In genomic region chr20:60056345-60057122, GRCh38 we compare ENCODE assay signal across 10 cellular contexts.
DNase-seq lines count a peak whose midpoint lies in the region; ATAC-seq, FAIRE-seq and TF ChIP-seq lines count a peak whose summit lies in the region.
"Had no signal": no experiment of that assay in that cellular context is flagged by ENCODE, and none has a peak within 500 bp of the region (broad histone marks: within the 10 kb centered on the region; RNA-seq: fewer than 3 reads in every experiment).

No MANE protein-coding gene starts in this region.

- peaks cover 30% of the 10 kb centered on the region for H3K4me1 ChIP-seq in left ventricle myocardium inferior
- peaks cover 44% of the 10 kb centered on the region for H3K4me1 ChIP-seq in effector memory CD4-positive, alpha-beta T cell (ENCODE audit: control insufficient read depth, insufficient read depth, low read length, poor library complexity, severe bottlenecking)

- H3K4me3 ChIP-seq in left ventricle myocardium inferior (peak overlapping the region; percentile 2), H7 (ENCODE audit: insufficient read depth, low read depth, low read length) (no peak overlapping the region)
- H3K4me3 ChIP-seq in effector memory CD4-positive, alpha-beta T cell (ENCODE audit: insufficient read depth, low read depth, low read length, poor library complexity, severe bottlenecking): peak overlapping the region; percentile 49
- H3K4me3 ChIP-seq: SJCRH30 had no signal

- H3K27me3 Mint-ChIP-seq in T-helper 17 cell (no peaks in the 10 kb centered on the region), type B pancreatic cell (peaks cover 22% of the 10 kb centered on the region)

- no peaks in the 10 kb centered on the region for H3K36me3 Mint-ChIP-seq in T-helper 17 cell (ENCODE audit: low read depth)
- no peaks in the 10 kb centered on the region for H3K36me3 Mint-ChIP-seq in type B pancreatic cell

- DNase-seq in left ventricle myocardium inferior (no peak), cardiac septum (ENCODE audit: low spot score) (no peak), T-helper 17 cell (no peak), type B pancreatic cell (ENCODE audit: extremely low spot score, unreplicated experiment) (no peak), frontal cortex (ENCODE audit: low spot score in 2 of 2) (no peak), H7 (no peak)
- DNase-seq in effector memory CD4-positive, alpha-beta T cell: no peak

- peaks cover 40% of the 10 kb centered on the region for H3K4me1 Mint-ChIP-seq in T-helper 17 cell
- H3K4me1 Mint-ChIP-seq in type B pancreatic cell (ENCODE audit: unreplicated experiment): peaks cover 26% of the 10 kb centered on the region

- H3K36me3 ChIP-seq in left ventricle myocardium inferior (no peaks in the 10 kb centered on the region), H7 (replicated peaks; ENCODE audit: control insufficient read depth, insufficient read depth, low read length) (no peaks in the 10 kb centered on the region)
- no peaks in the 10 kb centered on the region for H3K36me3 ChIP-seq in effector memory CD4-positive, alpha-beta T cell (ENCODE audit: control insufficient read depth, insufficient read depth, low read length)
- H3K36me3 ChIP-seq: SJCRH30 had no signal

- ATAC-seq in T-helper 17 cell (peak; percentile 26), HG02852 (IDR thresholded peaks at IDR 0.05; ENCODE audit: unreplicated experiment) (no peak)

- H3K27ac ChIP-seq in left ventricle myocardium inferior (replicated peaks): no peak overlapping the region
- no peak overlapping the region for H3K27ac ChIP-seq in effector memory CD4-positive, alpha-beta T cell (ENCODE audit: insufficient read depth, low read length, poor library complexity, severe bottlenecking)

- no peaks in the 10 kb centered on the region for H3K9me3 Mint-ChIP-seq in type B pancreatic cell

- H3K4me3 Mint-ChIP-seq in T-helper 17 cell: peak overlapping the region; percentile 92
- no peak overlapping the region for H3K4me3 Mint-ChIP-seq in type B pancreatic cell

- H3K27ac Mint-ChIP-seq in T-helper 17 cell (peak overlapping the region; percentile 95), type B pancreatic cell (peak overlapping the region; percentile 14)

- H3K27me3 ChIP-seq in left ventricle myocardium inferior (ENCODE audit: low read depth) (peaks cover 15% of the 10 kb centered on the region), H7 (ENCODE audit: control insufficient read depth, insufficient read depth, low read length) (no peaks in the 10 kb centered on the region)
- H3K27me3 ChIP-seq in effector memory CD4-positive, alpha-beta T cell (replicated peaks; ENCODE audit: control insufficient read depth, insufficient read depth, low read length, poor library complexity, severe bottlenecking): no peaks in the 10 kb centered on the region
- H3K27me3 ChIP-seq: SJCRH30 had no signal

- no peak for FAIRE-seq in frontal cortex (lab: Jason Lieb, UNC)
- FAIRE-seq: GM12891 had no signal

- H3K9me3 ChIP-seq in left ventricle myocardium inferior (replicated peaks) (no peaks in the 10 kb centered on the region), T-helper 17 cell (ENCODE audit: control insufficient read depth, low read length, poor library complexity, severe bottlenecking) (no peaks in the 10 kb centered on the region)
- H3K9me3 ChIP-seq in effector memory CD4-positive, alpha-beta T cell (ENCODE audit: control insufficient read depth, low read length): no peaks in the 10 kb centered on the region
- H3K9me3 ChIP-seq: SJCRH30 had no signal

- no peak for TF ChIP-seq CTCF in left ventricle myocardium inferior (IDR thresholded peaks at IDR 0.05; ENCODE audit: borderline replicate concordance)
- no peak for TF ChIP-seq CTCF in type B pancreatic cell (conservative IDR thresholded peaks at IDR 0.05)

- intact Hi-C loops in left ventricle myocardium inferior (cut with micrococcal nuclease) (no loop called here), cardiac septum (cut with DNase I) (loop anchor here (5.0 kb wide), 1 partner anchor 1821 kb away; no protein-coding TSS in a partner anchor)
